2 cellular contexts compared by ENCODE assay signal in genomic region chr21:40886006-40886405, GRCh38.
A peak's percentile ranks its signal among the peaks of the same experiment; 100 is the strongest.
TF ChIP-seq lines count a peak whose summit lies in the region.

No MANE protein-coding gene starts in this region.

TF ChIP-seq in HepG2, 621 proteins besides CTCF, POLR2A, EP300 and RAD21:
- peak; percentile 45; the same call in 1 of the 2 replicates for TF ChIP-seq NFE2L2 (IDR thresholded peaks at IDR 0.05; ENCODE audit: low read length)
- TF ChIP-seq ZSCAN30 (CRISPR knock-in tag; IDR thresholded peaks at IDR 0.05): no peak
- peak in 1 of 2 experiments; percentile 53; a peak in 2 of 4 replicates for TF ChIP-seq MAFK (conservative IDR thresholded peaks at IDR 0.05 in 1 of 2, IDR thresholded peaks at IDR 0.05 in 1 of 2; ENCODE audit: low read length in 2 of 2)
- no peak for TF ChIP-seq BCLAF1 (IDR thresholded peaks at IDR 0.05)
- no peak for TF ChIP-seq ATF7 (IDR thresholded peaks at IDR 0.05)
- no peak for TF ChIP-seq ATF7 (CRISPR knock-in tag; IDR thresholded peaks at IDR 0.05)

TF ChIP-seq in K562, 482 proteins besides CTCF, POLR2A, EP300 and RAD21:
- TF ChIP-seq MAFG (tag; conservative IDR thresholded peaks at IDR 0.05): 0 out of 2 replicates have a peak, but pooled peaks have one; percentile 18
- TF ChIP-seq ELF2 (CRISPR knock-in tag; IDR thresholded peaks at IDR 0.05): no peak
TF ChIP-seq in K562: peak in this region for 1.
